18 cellular contexts compared by ENCODE assay signal in genomic region chr3:168091299-168091852, GRCh38. TPM values are rescaled to one million over a fixed set of nuclear protein-coding genes. Genes with fewer than 3 reads are reported as not detected.
A peak's percentile ranks its signal among the peaks of the same experiment; 100 is the strongest.
DNase-seq lines count a peak whose midpoint lies in the region; ATAC-seq, FAIRE-seq and TF ChIP-seq lines count a peak whose summit lies in the region.
"Had no signal": no experiment of that assay in that cellular context is flagged by ENCODE, and none has a peak within 500 bp of the region (broad histone marks: within the 10 kb centered on the region; RNA-seq: fewer than 3 reads in every experiment).

No MANE protein-coding gene starts in this region.

- no peak overlapping the region for H3K4me3 Mint-ChIP-seq in endodermal cell
- no peak overlapping the region for H3K4me3 Mint-ChIP-seq in endothelial cell (ENCODE audit: unreplicated experiment)
- H3K4me3 Mint-ChIP-seq: central memory CD8-positive, alpha-beta T cell had no signal

- peak overlapping the region; percentile 90 for H3K4me3 ChIP-seq in endodermal cell (ENCODE audit: low read length)
- H3K4me3 ChIP-seq in pancreas, result no peak overlapping the region
- H3K4me3 ChIP-seq in adrenal gland, result no peak overlapping the region
- H3K4me3 ChIP-seq: sigmoid colon had no signal

- H3K36me3 Mint-ChIP-seq in endodermal cell (ENCODE audit: low read depth) (no peaks in the 10 kb centered on the region), endothelial cell (ENCODE audit: low read depth, unreplicated experiment) (no peaks in the 10 kb centered on the region)

- H3K36me3 ChIP-seq in endodermal cell (ENCODE audit: control insufficient read depth, insufficient read depth, low read length) (no peaks in the 10 kb centered on the region), pancreas (no peaks in the 10 kb centered on the region), adrenal gland (replicated peaks in 1 of 2) (no peaks in the 10 kb centered on the region)
- H3K36me3 ChIP-seq: sigmoid colon had no signal

- peaks cover 53% of the 10 kb centered on the region for H3K4me1 Mint-ChIP-seq in endodermal cell
- peaks cover 35% of the 10 kb centered on the region for H3K4me1 Mint-ChIP-seq in endothelial cell (ENCODE audit: unreplicated experiment)
- H3K4me1 Mint-ChIP-seq: central memory CD8-positive, alpha-beta T cell had no signal

- no peak for ATAC-seq in pancreas

- intact Hi-C loops in pancreas (cut with DNase I) (no loop called here), adrenal gland (cut with DNase I) (loop anchor here in 1 of 2 donors (10.0 kb wide), 1 partner anchor 47 kb away; no protein-coding TSS in a partner anchor)

- FAIRE-seq in pancreas (lab: Jason Lieb, UNC), result peak; percentile 57
- FAIRE-seq: islet of Langerhans, urothelium cell line had no signal

- H3K4me1 ChIP-seq in endodermal cell (ENCODE audit: control insufficient read depth, insufficient read depth, low read length) (peaks cover 15% of the 10 kb centered on the region), pancreas (peaks cover 28 to 59% (median 41%) of the 10 kb centered on the region in 3 donors), adrenal gland (replicated peaks in 1 of 2) (peaks cover 9 to 32% of the 10 kb centered on the region in 2 donors)

- 59 to 80% methylated on average over 1 to 3 of the region's 3 CpGs for WGBS in endodermal cell (ENCODE audit: insufficient coverage in 1 of 2, insufficient read length in 1 of 2), 2 experiments
- 14 to 18% methylated on average over 3 of the region's 3 CpGs for WGBS in pancreas, 2 donors
- 79 to 86% (median 84%) methylated on average over 3 of the region's 3 CpGs for WGBS in adrenal gland, 4 donors

- H3K27ac ChIP-seq in endodermal cell (ENCODE audit: low read depth, low read length), result no peak overlapping the region
- H3K27ac ChIP-seq in pancreas, result peak overlapping the region in 1 of 4 donors; percentile 10
- H3K27ac ChIP-seq in adrenal gland, result no peak overlapping the region
- H3K27ac ChIP-seq: sigmoid colon had no signal

- H3K9me3 ChIP-seq in endodermal cell (ENCODE audit: control insufficient read depth, low read length), result no peaks in the 10 kb centered on the region
- no peaks in the 10 kb centered on the region for H3K9me3 ChIP-seq in pancreas
- no peaks in the 10 kb centered on the region for H3K9me3 ChIP-seq in adrenal gland (replicated peaks in 1 of 3)
- H3K9me3 ChIP-seq: sigmoid colon had no signal

- H3K27me3 ChIP-seq in endodermal cell (ENCODE audit: control insufficient read depth, insufficient read depth, low read length, poor library complexity, severe bottlenecking) (no peaks in the 10 kb centered on the region), pancreas (no peaks in the 10 kb centered on the region), adrenal gland (no peaks in the 10 kb centered on the region)
- H3K27me3 ChIP-seq: sigmoid colon had no signal

- TF ChIP-seq POLR2A in adrenal gland (IDR thresholded peaks at IDR 0.05), result no peak

- CTCF ChIA-PET in GM10248 (lab: Yijun Ruan, JAX), result interaction anchor here (0.6 to 1.0 kb wide), 3 partner anchors 39 to 74 kb away, joined by 3 read pairs; no protein-coding TSS in a partner anchor

- H3K27me3 Mint-ChIP-seq in endodermal cell (ENCODE audit: insufficient read depth), result no peaks in the 10 kb centered on the region
- peaks cover 3% of the 10 kb centered on the region for H3K27me3 Mint-ChIP-seq in endothelial cell (ENCODE audit: unreplicated experiment)

- DNase-seq in DMS79 (lab: John Stamatoyannopoulos, UW) (peak; percentile 50), LoVo (ENCODE audit: low spot score) (peak; percentile 69), endodermal cell (no peak), pancreas (no peak), GM10248 (ENCODE audit: extremely low spot score) (no peak), adrenal gland (no peak), endothelial cell (ENCODE audit: low spot score) (no peak)
- no peak for DNase-seq in activated CD4-positive, alpha-beta T cell treated with anti-CD3 and anti-CD28 coated beads, Interleukin-2, amount 50 U/mL, for 48 hours
- DNase-seq: activated CD4-positive, alpha-beta T cell treated with anti-CD3 and anti-CD28 coated beads, Interleukin-2, amount 50 U/mL, for 1 hour; activated naive CD4-positive, alpha-beta T cell; effector memory CD4-positive, alpha-beta T cell; Karpas-422; NCI-H2171; NK-92 treated with Interleukin-12 subunit alpha and Interleukin-12 subunit beta, amount 100 ng/mL, for 24 hours; sigmoid colon had no signal

- no peak overlapping the region for H3K9ac ChIP-seq in endodermal cell (ENCODE audit: extremely low read depth, low read length, poor library complexity, severe bottlenecking)

- H3K27ac Mint-ChIP-seq in endodermal cell (no peak overlapping the region), endothelial cell (ENCODE audit: unreplicated experiment) (no peak overlapping the region)

- POLR2A ChIA-PET in GM10248 (lab: Yijun Ruan, JAX), result no interaction called here

- TF ChIP-seq CTCF in endodermal cell (conservative IDR thresholded peaks at IDR 0.05), result no peak
- TF ChIP-seq CTCF in pancreas (IDR thresholded peaks at IDR 0.05), result no peak
- no peak for TF ChIP-seq CTCF in GM10248 (IDR thresholded peaks at IDR 0.05; ENCODE audit: control extremely low read depth, extremely low read depth, low read depth, missing control alignments)
- no peak for TF ChIP-seq CTCF in adrenal gland (IDR thresholded peaks at IDR 0.05)
- TF ChIP-seq CTCF in endothelial cell (IDR thresholded peaks at IDR 0.05; ENCODE audit: unreplicated experiment), result no peak

- H3K9me3 Mint-ChIP-seq in endodermal cell (no peaks in the 10 kb centered on the region), endothelial cell (ENCODE audit: unreplicated experiment) (no peaks in the 10 kb centered on the region)
- H3K9me3 Mint-ChIP-seq: central memory CD8-positive, alpha-beta T cell had no signal

RNA-seq across cellular contexts. Expression of gene GOLIM4, which starts 4.3 kb away (rescaled TPM):
- 10 to 100 TPM; 19.3 to 19.9 TPM for total RNA-seq in endodermal cell
- polyA plus RNA-seq in endodermal cell (2013, experiment 1 of 2), result 58.6 TPM
- 58.6 TPM for polyA plus RNA-seq in endodermal cell (2013, experiment 2 of 2)
- total RNA-seq in pancreas, result 10 to 100 TPM in 3 of 6 donors, 1 to 10 TPM in 3; 5.6 to 17.6 (median 10.5) TPM
- 1 to 10 TPM; 8.0 to 8.4 TPM for polyA plus RNA-seq in pancreas
- total RNA-seq in adrenal gland, result 10 to 100 TPM; 14.7 to 23.8 (median 17.0) TPM
- polyA plus RNA-seq in adrenal gland, result 10 to 100 TPM in 2 of 3 donors, 1 to 10 TPM in 1; 6.5 to 25.2 (median 12.4) TPM
- 35.9 TPM for total RNA-seq in endothelial cell (ENCODE audit: unreplicated experiment)

Comparison
In these comparisons a context has a peak if more than half of its experiments do, and no peak if none do; other contexts are left out.
1. DNase-seq: peak in DMS79 (single experiment) and LoVo (single experiment); none in endodermal cell (single experiment), pancreas (0 of 6), GM10248 (single experiment), activated CD4-positive, alpha-beta T cell treated with anti-CD3 and anti-CD28 coated beads, Interleukin-2, amount 50 U/mL, for 48 hours (0 of 2), adrenal gland (0 of 7) and endothelial cell (single experiment).